13 cellular contexts compared by ENCODE assay signal in the genomic region with DNA sequence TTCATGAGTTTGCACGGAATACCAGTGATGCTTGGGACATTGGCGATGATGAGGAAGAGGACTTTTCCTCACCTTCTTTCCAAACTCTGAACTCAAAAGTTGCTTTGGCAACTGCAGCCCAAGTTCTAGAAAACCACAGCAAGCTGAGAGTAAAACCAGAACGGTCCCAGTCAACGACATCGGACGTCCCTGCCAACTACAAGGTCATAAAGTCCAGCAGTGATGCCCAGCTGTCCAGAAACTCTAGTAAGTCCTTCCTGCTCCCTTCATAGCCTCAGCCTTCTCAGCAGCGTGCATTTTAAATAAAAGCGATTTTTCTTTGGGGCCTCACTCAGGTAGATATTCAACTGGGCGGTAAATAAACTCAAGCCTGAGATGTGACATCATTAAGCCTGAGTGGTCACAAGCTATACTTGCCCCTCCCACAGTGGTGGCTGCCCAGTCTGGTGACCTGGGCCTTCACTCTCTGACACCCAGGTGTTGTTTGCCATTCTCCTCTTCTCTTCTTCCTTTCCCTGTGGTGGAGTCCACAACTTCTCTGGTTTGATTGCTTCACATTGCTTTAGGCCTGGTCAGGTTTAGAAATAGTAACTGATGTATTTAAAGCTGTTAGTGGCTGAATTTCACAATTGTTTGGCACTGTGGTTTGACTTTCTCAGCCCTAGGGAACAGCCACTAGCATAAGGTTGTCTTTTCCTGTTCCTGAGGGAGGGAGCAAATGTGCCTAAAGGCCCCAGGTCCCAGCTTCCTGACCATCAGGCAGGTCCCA. TPM values are rescaled to one million over a fixed set of nuclear protein-coding genes. Genes with fewer than 3 reads are reported as not detected.
DNase-seq lines count a peak whose midpoint lies in the region; ATAC-seq, FAIRE-seq and TF ChIP-seq lines count a peak whose summit lies in the region.
"Had no signal": no experiment of that assay in that cellular context is flagged by ENCODE, and none has a peak within 500 bp of the region (broad histone marks: within the 10 kb centered on the region; RNA-seq: fewer than 3 reads in every experiment).

No MANE protein-coding gene starts in this region.

- ATAC-seq in HepG2 (no peak), HG03354 (IDR thresholded peaks at IDR 0.05; ENCODE audit: poor library complexity, severe bottlenecking, unreplicated experiment) (no peak), GM18498 (IDR thresholded peaks at IDR 0.05; ENCODE audit: unreplicated experiment) (no peak)

- BruUV-seq in mammary epithelial cell (replicated peaks; lab: Mats Ljungman, UMichigan): no TSS peak
- no TSS peak for BruUV-seq in HepG2 (replicated peaks; lab: Mats Ljungman, UMichigan)

- TF ChIP-seq POLR2A in HepG2 (IDR thresholded peaks at IDR 0.05; ENCODE audit: insufficient read depth in 1 of 2, low read depth in 2 of 2, low read length in 2 of 2) (no peak), spleen (IDR thresholded peaks at IDR 0.05) (no peak)

- TF ChIP-seq EP300 in HepG2 (IDR thresholded peaks at IDR 0.05; ENCODE audit: low read depth in 2 of 2, low read length in 2 of 2): no peak
- no peak for TF ChIP-seq EP300 in HepG2 (CRISPR knock-in tag; IDR thresholded peaks at IDR 0.05; ENCODE audit: borderline replicate concordance)

- no peak overlapping the region for H2AFZ ChIP-seq in mammary epithelial cell (ENCODE audit: low read depth, low read length)
- H2AFZ ChIP-seq in HepG2 (ENCODE audit: low read length): no peak overlapping the region

- H3K4me1 ChIP-seq in mammary epithelial cell (ENCODE audit: insufficient read depth, low read length) (peaks cover 13% of the 10 kb centered on the region), HepG2 (ENCODE audit: insufficient read depth, low read length) (no peaks in the 10 kb centered on the region), spleen (peaks cover 3 to 88% (median 29%) of the 10 kb centered on the region in 6 donors)

- POLR2A ChIA-PET in HepG2 (lab: Yijun Ruan, JAX): no interaction called here

- dilution Hi-C loops in mammary epithelial cell (cut with HindIII; ENCODE audit: low sequenced_read_pairs): no loop called here

- DNase-seq in AG10803 (ENCODE audit: low read depth): peak; percentile 87
- DNase-seq in LHCN-M2 (ENCODE audit: low read depth): peak; percentile 59
- peak; percentile 64 for DNase-seq in mammary epithelial cell
- no peak for DNase-seq in HepG2 (ENCODE audit: low spot score)
- no peak for DNase-seq in NCI-H146 (lab: John Stamatoyannopoulos, UW)
- DNase-seq in spleen: no peak
- DNase-seq: activated CD8-positive, alpha-beta memory T cell treated with anti-CD3 and anti-CD28 coated beads for 24 hours; COR-L47; NCI-H1694; substantia nigra had no signal

- no peaks in the 10 kb centered on the region for H3K9me3 ChIP-seq in mammary epithelial cell (replicated peaks; ENCODE audit: insufficient read depth, low read length)
- no peaks in the 10 kb centered on the region for H3K9me3 ChIP-seq in HepG2 (ENCODE audit: low read length)
- no peaks in the 10 kb centered on the region for H3K9me3 ChIP-seq in spleen

- FAIRE-seq in HepG2 (lab: Jason Lieb, UNC): no peak
- FAIRE-seq: GM18507 had no signal

- peaks cover 25% of the 10 kb centered on the region for H3K79me2 ChIP-seq in mammary epithelial cell (ENCODE audit: insufficient read depth, low read length)
- H3K79me2 ChIP-seq in HepG2 (ENCODE audit: insufficient read depth, low read length): peaks cover 12% of the 10 kb centered on the region

- no peak overlapping the region for H3K4me3 ChIP-seq in AG10803 (ENCODE audit: low read length)
- H3K4me3 ChIP-seq in mammary epithelial cell (replicated peaks in 1 of 3; ENCODE audit: insufficient read depth in 1 of 3, low read depth in 2 of 3, low read length in 3 of 3): no peak overlapping the region
- no peak overlapping the region for H3K4me3 ChIP-seq in HepG2 (replicated peaks in 1 of 3; ENCODE audit: insufficient read depth in 1 of 3, low read depth in 2 of 3, low read length in 3 of 3)
- H3K4me3 ChIP-seq in spleen: no peak overlapping the region

- H3K4me2 ChIP-seq in mammary epithelial cell (ENCODE audit: insufficient read depth, low read depth, low read length) (no peak overlapping the region), HepG2 (ENCODE audit: low read depth, low read length) (no peak overlapping the region)

- in situ Hi-C loops in mammary epithelial cell (cut with MboI; ENCODE audit: low sequenced_read_pairs in 2 of 2): no loop called here
- in situ Hi-C loops in HepG2 (cut with HindIII; ENCODE audit: extremely low pct_ligation_motif_present, low pct_unique_long_range_greater_than_20kb): no loop called here

- intact Hi-C loops in mammary epithelial cell (cut with micrococcal nuclease): no loop called here
- intact Hi-C loops in HepG2 (cut with micrococcal nuclease; ENCODE audit: unreplicated experiment): no loop called here
- intact Hi-C loops in spleen (cut with DNase I; ENCODE audit: low total_unique reads): no loop called here

- WGBS in mammary epithelial cell (ENCODE audit: low coverage, missing lambda C conversion rate): 97% methylated on average over 8 of the region's 9 CpGs
- WGBS in HepG2 (ENCODE audit: low lambda C conversion rate): 93% methylated on average over 9 of the region's 9 CpGs
- WGBS in spleen, 5 donors: 54 to 85% (median 58%) methylated on average over 9 of the region's 9 CpGs

- peaks cover 12% of the 10 kb centered on the region for H3K36me3 ChIP-seq in mammary epithelial cell (ENCODE audit: insufficient read depth, low read length)
- H3K36me3 ChIP-seq in HepG2 (replicated peaks in 1 of 2; ENCODE audit: control insufficient read depth in 1 of 2, insufficient read depth in 2 of 2, low read length in 2 of 2): peaks cover 28 to 57% of the 10 kb centered on the region in 2 experiments
- peaks cover 0 to 62% (median 40%) of the 10 kb centered on the region in 6 donors for H3K36me3 ChIP-seq in spleen

- TF ChIP-seq CTCF in AG10803 (conservative IDR thresholded peaks at IDR 0.05; ENCODE audit: low read length) (no peak), mammary epithelial cell (conservative IDR thresholded peaks at IDR 0.05 in 1 of 2, IDR thresholded peaks at IDR 0.05 in 1 of 2; ENCODE audit: extremely low read depth in 1 of 2, insufficient read depth in 1 of 2, low read depth in 1 of 2, low read length in 2 of 2) (no peak), HepG2 (CRISPR knock-in tag; IDR thresholded peaks at IDR 0.05) (no peak), spleen (IDR thresholded peaks at IDR 0.05 in 8 of 11, conservative IDR thresholded peaks at IDR 0.05 in 3 of 11) (no peak)

- CTCF ChIA-PET in mammary epithelial cell (lab: Charles Lee; ENCODE audit: low non-redundant PET) (no interaction called here), HepG2 (lab: Yijun Ruan, JAX; ENCODE audit: low intra/inter-chr PET ratio, low total read pairs) (no interaction called here)

- TF ChIP-seq RAD21 in HepG2 (CRISPR knock-in tag; IDR thresholded peaks at IDR 0.05): no peak

- H3K9ac ChIP-seq in mammary epithelial cell (ENCODE audit: insufficient read depth, low read length) (no peak overlapping the region), HepG2 (ENCODE audit: insufficient read depth, low read depth, low read length) (no peak overlapping the region)

- peaks cover 2% of the 10 kb centered on the region for H4K20me1 ChIP-seq in mammary epithelial cell (ENCODE audit: insufficient read depth, low read length)
- no peaks in the 10 kb centered on the region for H4K20me1 ChIP-seq in HepG2 (ENCODE audit: insufficient read depth, low read length)

- H3K27me3 ChIP-seq in mammary epithelial cell (ENCODE audit: insufficient read depth, low read length): no peaks in the 10 kb centered on the region
- H3K27me3 ChIP-seq in HepG2 (ENCODE audit: control insufficient read depth in 1 of 2, insufficient read depth in 2 of 2, low read length in 2 of 2): no peaks in the 10 kb centered on the region
- no peaks in the 10 kb centered on the region for H3K27me3 ChIP-seq in spleen (replicated peaks in 1 of 7)

- no peak overlapping the region for H3K27ac ChIP-seq in mammary epithelial cell (ENCODE audit: insufficient read depth, low read depth, low read length)
- no peak overlapping the region for H3K27ac ChIP-seq in HepG2 (ENCODE audit: extremely low read length, insufficient read depth, low read length)
- H3K27ac ChIP-seq in spleen: peak overlapping the region in 2 of 8 donors; percentile 33 to 54

RNA-seq across cellular contexts. Expression of gene TMEM217, which starts 21.6 kb away (rescaled TPM):
- 0.40 and 0.51 TPM in 2 replicates for total RNA-seq in LHCN-M2 (2014; rRNA removed)
- 1.1 TPM for polyA plus RNA-seq in LHCN-M2 (2012)
- 1 to 10 TPM; 1.7 to 4.2 TPM for total RNA-seq in mammary epithelial cell
- polyA plus RNA-seq in mammary epithelial cell: 1.1 TPM
- polyA minus RNA-seq in mammary epithelial cell: 5.6 TPM
- total RNA-seq in HepG2 (2016; rRNA removed; fragmentation: Illumina TruSeq; extraction: Trizol): 1.6 and 3.4 TPM in 2 replicates
- total RNA-seq in HepG2 (2016; cell fraction: cytosol; rRNA removed; fragmentation: Illumina TruSeq; extraction: Trizol; ENCODE audit: low read depth): 1.1 and 2.0 TPM in 2 replicates
- 1.9 and 2.0 TPM in 2 replicates for total RNA-seq in HepG2 (2016; cell fraction: insoluble cytoplasmic fraction; rRNA removed; fragmentation: Illumina TruSeq; extraction: Trizol)
- total RNA-seq in HepG2 (2016; cell fraction: membrane; rRNA removed; fragmentation: Illumina TruSeq; extraction: Trizol): 1.5 and 2.6 TPM in 2 replicates
- 3.4 and 4.3 TPM in 2 replicates for total RNA-seq in HepG2 (2016; cell fraction: nucleus; rRNA removed; fragmentation: Illumina TruSeq; extraction: Trizol)
- polyA plus RNA-seq in HepG2 (2011; rRNA removed): 1.8 and 2.3 TPM in 2 replicates
- polyA plus RNA-seq in HepG2 (2011; cell fraction: cytosol; rRNA removed): 1.2 and 1.8 TPM in 2 replicates
- polyA plus RNA-seq in HepG2 (2011; cell fraction: nucleus; rRNA removed): 0.56 and 0.92 TPM in 2 replicates
- 1.3 and 1.5 TPM in 2 replicates for polyA plus RNA-seq in HepG2 (2012)
- 0.25 and 0.40 TPM in 2 replicates for polyA plus RNA-seq in HepG2 (2016; cell fraction: cytosol; fragmentation: Illumina TruSeq; extraction: Trizol; ENCODE audit: low read depth)
- 2.7 and 3.0 TPM in 2 replicates for polyA plus RNA-seq in HepG2 (2016; cell fraction: insoluble cytoplasmic fraction; fragmentation: Illumina TruSeq; extraction: Trizol; ENCODE audit: low read depth)
- polyA plus RNA-seq in HepG2 (2016; cell fraction: membrane; fragmentation: Illumina TruSeq; extraction: Trizol; ENCODE audit: low read depth): 0.95 and 1.4 TPM in 2 replicates
- polyA plus RNA-seq in HepG2 (2016; cell fraction: nucleus; fragmentation: Illumina TruSeq; extraction: Trizol; ENCODE audit: insufficient read depth, low read depth): 2.9 and 4.5 TPM in 2 replicates
- polyA minus RNA-seq in HepG2 (2011; rRNA and poly(A)+ RNA removed; ENCODE audit: low replicate concordance): 1.7 and 2.2 TPM in 2 replicates
- 0.97 and 2.3 TPM in 2 replicates for polyA minus RNA-seq in HepG2 (2011; cell fraction: cytosol; rRNA and poly(A)+ RNA removed)
- 2.1 and 2.7 TPM in 2 replicates for polyA minus RNA-seq in HepG2 (2011; cell fraction: nucleus; rRNA and poly(A)+ RNA removed)
- total RNA-seq in spleen: 1 to 10 TPM in 1 of 7 donors, under 1 TPM in 4, not detected in 2; 0.32 to 2.3 (median 0.84) TPM
- under 1 TPM; 0.58 to 0.91 (median 0.74) TPM for polyA plus RNA-seq in spleen

RNA-seq across cellular contexts. Expression of gene TBC1D22B, which starts 22.0 kb away (rescaled TPM):
- 6.0 and 6.6 TPM in 2 replicates for total RNA-seq in LHCN-M2 (2014; rRNA removed)
- 5.0 TPM for polyA plus RNA-seq in LHCN-M2 (2012)
- 10 to 100 TPM in 1 of 2 donors, 1 to 10 TPM in 1; 9.3 to 10.4 TPM for total RNA-seq in mammary epithelial cell
- 5.7 TPM for polyA plus RNA-seq in mammary epithelial cell
- 8.7 TPM for polyA minus RNA-seq in mammary epithelial cell
- total RNA-seq in HepG2 (2016; rRNA removed; fragmentation: Illumina TruSeq; extraction: Trizol): 12.9 and 15.5 TPM in 2 replicates
- 5.1 and 5.5 TPM in 2 replicates for total RNA-seq in HepG2 (2016; cell fraction: cytosol; rRNA removed; fragmentation: Illumina TruSeq; extraction: Trizol; ENCODE audit: low read depth)
- 12.5 and 13.1 TPM in 2 replicates for total RNA-seq in HepG2 (2016; cell fraction: insoluble cytoplasmic fraction; rRNA removed; fragmentation: Illumina TruSeq; extraction: Trizol)
- total RNA-seq in HepG2 (2016; cell fraction: membrane; rRNA removed; fragmentation: Illumina TruSeq; extraction: Trizol): 18.5 and 19.2 TPM in 2 replicates
- total RNA-seq in HepG2 (2016; cell fraction: nucleus; rRNA removed; fragmentation: Illumina TruSeq; extraction: Trizol): 11.0 and 12.8 TPM in 2 replicates
- polyA plus RNA-seq in HepG2 (2011; rRNA removed): 8.4 and 9.7 TPM in 2 replicates
- 9.7 and 10.3 TPM in 2 replicates for polyA plus RNA-seq in HepG2 (2011; cell fraction: cytosol; rRNA removed)
- polyA plus RNA-seq in HepG2 (2011; cell fraction: nucleus; rRNA removed): 10.9 and 11.1 TPM in 2 replicates
- 10.9 and 11.4 TPM in 2 replicates for polyA plus RNA-seq in HepG2 (2012)
- 4.7 and 5.3 TPM in 2 replicates for polyA plus RNA-seq in HepG2 (2016; cell fraction: cytosol; fragmentation: Illumina TruSeq; extraction: Trizol; ENCODE audit: low read depth)
- 17.4 and 20.4 TPM in 2 replicates for polyA plus RNA-seq in HepG2 (2016; cell fraction: insoluble cytoplasmic fraction; fragmentation: Illumina TruSeq; extraction: Trizol; ENCODE audit: low read depth)
- polyA plus RNA-seq in HepG2 (2016; cell fraction: membrane; fragmentation: Illumina TruSeq; extraction: Trizol; ENCODE audit: low read depth): 15.4 and 16.5 TPM in 2 replicates
- 20.1 and 21.3 TPM in 2 replicates for polyA plus RNA-seq in HepG2 (2016; cell fraction: nucleus; fragmentation: Illumina TruSeq; extraction: Trizol; ENCODE audit: insufficient read depth, low read depth)
- polyA minus RNA-seq in HepG2 (2011; rRNA and poly(A)+ RNA removed; ENCODE audit: low replicate concordance): 5.2 and 8.5 TPM in 2 replicates
- polyA minus RNA-seq in HepG2 (2011; cell fraction: cytosol; rRNA and poly(A)+ RNA removed): 4.5 and 5.4 TPM in 2 replicates
- polyA minus RNA-seq in HepG2 (2011; cell fraction: nucleus; rRNA and poly(A)+ RNA removed): 10.0 and 11.3 TPM in 2 replicates
- 10 to 100 TPM in 4 of 7 donors, 1 to 10 TPM in 3; 8.7 to 12.7 (median 10.7) TPM for total RNA-seq in spleen
- 1 to 10 TPM; 4.2 to 6.1 (median 4.7) TPM for polyA plus RNA-seq in spleen

Comparison
In these comparisons a context has a peak if more than half of its experiments do, and no peak if none do; other contexts are left out.
1. DNase-seq: peak in AG10803 (single experiment), LHCN-M2 (single experiment) and mammary epithelial cell (single experiment); none in HepG2 (single experiment), NCI-H146 (single experiment) and spleen (single experiment).